In genomic region chr4:183557611-183558010, GRCh38 we compare ENCODE assay signal across 8 cellular contexts.
"Had no signal": no experiment of that assay in that cellular context is flagged by ENCODE, and none has a peak within 500 bp of the region (broad histone marks: within the 10 kb centered on the region; RNA-seq: fewer than 3 reads in every experiment).

No MANE protein-coding gene starts in this region.

- ATAC-seq: GM12878 had no signal

- H3K4me3 ChIP-seq: GM12878 had no signal

- FAIRE-seq: G401.6, GM12878, GM12891, GM12892, GM18507, GM19239 had no signal

- DNase-seq: GDM1, GF-D8 had no signal
